1 cellular context compared by ENCODE assay signal in the genomic region with DNA sequence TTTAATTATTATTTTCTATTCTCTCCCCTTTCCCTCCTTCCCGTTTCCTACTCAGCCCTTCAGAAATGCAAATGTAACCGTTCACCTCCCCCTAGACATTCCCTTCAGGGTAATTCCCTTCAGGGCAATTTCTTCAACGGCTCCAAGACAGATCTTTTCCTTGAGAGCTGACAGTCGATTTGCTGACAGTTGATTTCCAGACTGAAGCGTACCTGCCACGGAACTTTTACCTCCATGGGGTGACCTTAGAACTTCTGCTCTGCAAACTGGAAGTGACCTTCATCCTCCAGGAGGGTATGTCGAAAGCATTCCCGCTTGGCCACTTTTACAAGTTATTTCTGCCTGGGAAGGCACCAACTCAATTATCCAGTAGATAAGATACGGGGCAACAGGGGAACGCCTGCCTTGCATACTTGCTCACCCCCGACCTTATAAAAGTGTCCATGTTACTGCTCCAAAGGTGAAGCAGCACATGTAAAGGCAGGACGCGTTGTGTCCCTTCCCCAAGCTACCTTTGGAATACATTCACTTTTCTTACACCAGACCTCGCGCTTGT.
TF ChIP-seq lines count a peak whose summit lies in the region.

No MANE protein-coding gene starts in this region.

TF ChIP-seq in HepG2, 621 proteins besides CTCF, POLR2A, EP300 and RAD21 (continued from another document and continues in another):
- TF ChIP-seq, protein P1, sequence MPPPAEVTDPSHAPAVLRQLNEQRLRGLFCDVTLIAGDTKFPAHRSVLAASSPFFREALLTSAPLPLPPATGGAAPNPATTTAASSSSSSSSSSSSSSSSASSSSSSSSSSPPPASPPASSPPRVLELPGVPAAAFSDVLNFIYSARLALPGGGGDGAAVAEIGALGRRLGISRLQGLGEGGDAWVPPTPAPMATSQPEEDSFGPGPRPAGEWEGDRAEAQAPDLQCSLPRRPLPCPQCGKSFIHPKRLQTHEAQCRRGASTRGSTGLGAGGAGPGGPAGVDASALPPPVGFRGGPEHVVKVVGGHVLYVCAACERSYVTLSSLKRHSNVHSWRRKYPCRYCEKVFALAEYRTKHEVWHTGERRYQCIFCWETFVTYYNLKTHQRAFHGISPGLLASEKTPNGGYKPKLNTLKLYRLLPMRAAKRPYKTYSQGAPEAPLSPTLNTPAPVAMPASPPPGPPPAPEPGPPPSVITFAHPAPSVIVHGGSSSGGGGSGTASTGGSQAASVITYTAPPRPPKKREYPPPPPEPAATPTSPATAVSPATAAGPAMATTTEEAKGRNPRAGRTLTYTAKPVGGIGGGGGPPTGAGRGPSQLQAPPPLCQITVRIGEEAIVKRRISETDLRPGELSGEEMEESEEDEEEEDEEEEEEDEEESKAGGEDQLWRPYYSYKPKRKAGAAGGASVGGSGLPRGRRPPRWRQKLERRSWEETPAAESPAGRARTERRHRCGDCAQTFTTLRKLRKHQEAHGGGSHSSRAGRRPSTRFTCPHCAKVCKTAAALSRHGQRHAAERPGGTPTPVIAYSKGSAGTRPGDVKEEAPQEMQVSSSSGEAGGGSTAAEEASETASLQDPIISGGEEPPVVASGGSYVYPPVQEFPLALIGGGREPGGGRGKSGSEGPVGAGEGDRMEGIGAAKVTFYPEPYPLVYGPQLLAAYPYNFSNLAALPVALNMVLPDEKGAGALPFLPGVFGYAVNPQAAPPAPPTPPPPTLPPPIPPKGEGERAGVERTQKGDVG (CRISPR knock-in tag; IDR thresholded peaks at IDR 0.05; ENCODE audit: borderline replicate concordance), result no peak
- TF ChIP-seq FIP1L1 (IDR thresholded peaks at IDR 0.05; ENCODE audit: borderline replicate concordance, insufficient read depth, low read depth, low read length) (no peak), RFX3 (CRISPR knock-in tag; IDR thresholded peaks at IDR 0.05) (no peak), ZIK1 (CRISPR knock-in tag; IDR thresholded peaks at IDR 0.05; ENCODE audit: borderline replicate concordance, low read depth) (0 out of 2 replicates have a peak, but pooled peaks have one; percentile 42), ZMYM3 (CRISPR knock-in tag; IDR thresholded peaks at IDR 0.05) (peak; percentile 48; the same call in 1 of the 2 replicates), ZNF577 (CRISPR knock-in tag; IDR thresholded peaks at IDR 0.05; ENCODE audit: borderline replicate concordance, low read depth) (no peak), BCL6 (CRISPR knock-in tag; IDR thresholded peaks at IDR 0.05) (peak; percentile 77), YEATS4 (CRISPR knock-in tag; IDR thresholded peaks at IDR 0.05; ENCODE audit: borderline replicate concordance) (no peak), RBAK (CRISPR knock-in tag; IDR thresholded peaks at IDR 0.05) (0 out of 2 replicates have a peak, but pooled peaks have one; percentile 44), PAF1 (CRISPR knock-in tag; IDR thresholded peaks at IDR 0.05) (no peak), NCOA2 (CRISPR knock-in tag; IDR thresholded peaks at IDR 0.05) (peak; percentile 46; the same call in 1 of the 2 replicates), ZC3H13 (CRISPR knock-in tag; IDR thresholded peaks at IDR 0.05) (no peak), ZNF260 (CRISPR knock-in tag; IDR thresholded peaks at IDR 0.05; ENCODE audit: borderline replicate concordance, low read depth) (no peak), MATR3 (CRISPR knock-in tag; IDR thresholded peaks at IDR 0.05) (no peak), ZNF563 (CRISPR knock-in tag; IDR thresholded peaks at IDR 0.05) (no peak), AGO1 (IDR thresholded peaks at IDR 0.05; ENCODE audit: low read depth, low read length, poor library complexity, severe bottlenecking) (no peak), ZBTB7A (CRISPR knock-in tag; IDR thresholded peaks at IDR 0.05) (no peak), ESRRA (CRISPR knock-in tag; IDR thresholded peaks at IDR 0.05; ENCODE audit: low read depth) (peak; percentile 98), U2AF2 (IDR thresholded peaks at IDR 0.05; ENCODE audit: low read depth, low read length) (no peak), RBM39 (IDR thresholded peaks at IDR 0.05; ENCODE audit: low read depth, low read length, poor library complexity, severe bottlenecking) (no peak), SIX4 (CRISPR knock-in tag; IDR thresholded peaks at IDR 0.05) (no peak), ZNF614 (CRISPR knock-in tag; IDR thresholded peaks at IDR 0.05; ENCODE audit: borderline replicate concordance) (0 out of 2 replicates have a peak, but pooled peaks have one; percentile 26), MIXL1 (CRISPR knock-in tag; IDR thresholded peaks at IDR 0.05) (peak; percentile 77), ATF7-NPFF (CRISPR knock-in tag; IDR thresholded peaks at IDR 0.05; ENCODE audit: low read depth) (no peak), HES4 (CRISPR knock-in tag; IDR thresholded peaks at IDR 0.05; ENCODE audit: borderline replicate concordance) (no peak), YY1 (IDR thresholded peaks at IDR 0.05; ENCODE audit: insufficient read depth, insufficient replicate concordance, low read depth, low read length) (no peak), TBP (CRISPR knock-in tag; IDR thresholded peaks at IDR 0.05) (no peak), TP53 (CRISPR knock-in tag; conservative IDR thresholded peaks at IDR 0.05) (no peak)
- TF ChIP-seq, protein P2, sequence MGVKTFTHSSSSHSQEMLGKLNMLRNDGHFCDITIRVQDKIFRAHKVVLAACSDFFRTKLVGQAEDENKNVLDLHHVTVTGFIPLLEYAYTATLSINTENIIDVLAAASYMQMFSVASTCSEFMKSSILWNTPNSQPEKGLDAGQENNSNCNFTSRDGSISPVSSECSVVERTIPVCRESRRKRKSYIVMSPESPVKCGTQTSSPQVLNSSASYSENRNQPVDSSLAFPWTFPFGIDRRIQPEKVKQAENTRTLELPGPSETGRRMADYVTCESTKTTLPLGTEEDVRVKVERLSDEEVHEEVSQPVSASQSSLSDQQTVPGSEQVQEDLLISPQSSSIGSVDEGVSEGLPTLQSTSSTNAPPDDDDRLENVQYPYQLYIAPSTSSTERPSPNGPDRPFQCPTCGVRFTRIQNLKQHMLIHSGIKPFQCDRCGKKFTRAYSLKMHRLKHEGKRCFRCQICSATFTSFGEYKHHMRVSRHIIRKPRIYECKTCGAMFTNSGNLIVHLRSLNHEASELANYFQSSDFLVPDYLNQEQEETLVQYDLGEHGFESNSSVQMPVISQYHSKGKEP (CRISPR knock-in tag; IDR thresholded peaks at IDR 0.05), result no peak
- TF ChIP-seq, protein P3, sequence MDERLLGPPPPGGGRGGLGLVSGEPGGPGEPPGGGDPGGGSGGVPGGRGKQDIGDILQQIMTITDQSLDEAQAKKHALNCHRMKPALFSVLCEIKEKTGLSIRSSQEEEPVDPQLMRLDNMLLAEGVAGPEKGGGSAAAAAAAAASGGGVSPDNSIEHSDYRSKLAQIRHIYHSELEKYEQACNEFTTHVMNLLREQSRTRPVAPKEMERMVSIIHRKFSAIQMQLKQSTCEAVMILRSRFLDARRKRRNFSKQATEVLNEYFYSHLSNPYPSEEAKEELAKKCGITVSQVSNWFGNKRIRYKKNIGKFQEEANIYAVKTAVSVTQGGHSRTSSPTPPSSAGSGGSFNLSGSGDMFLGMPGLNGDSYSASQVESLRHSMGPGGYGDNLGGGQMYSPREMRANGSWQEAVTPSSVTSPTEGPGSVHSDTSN (CRISPR knock-in tag; IDR thresholded peaks at IDR 0.05), result no peak
- TF ChIP-seq, protein P4, sequence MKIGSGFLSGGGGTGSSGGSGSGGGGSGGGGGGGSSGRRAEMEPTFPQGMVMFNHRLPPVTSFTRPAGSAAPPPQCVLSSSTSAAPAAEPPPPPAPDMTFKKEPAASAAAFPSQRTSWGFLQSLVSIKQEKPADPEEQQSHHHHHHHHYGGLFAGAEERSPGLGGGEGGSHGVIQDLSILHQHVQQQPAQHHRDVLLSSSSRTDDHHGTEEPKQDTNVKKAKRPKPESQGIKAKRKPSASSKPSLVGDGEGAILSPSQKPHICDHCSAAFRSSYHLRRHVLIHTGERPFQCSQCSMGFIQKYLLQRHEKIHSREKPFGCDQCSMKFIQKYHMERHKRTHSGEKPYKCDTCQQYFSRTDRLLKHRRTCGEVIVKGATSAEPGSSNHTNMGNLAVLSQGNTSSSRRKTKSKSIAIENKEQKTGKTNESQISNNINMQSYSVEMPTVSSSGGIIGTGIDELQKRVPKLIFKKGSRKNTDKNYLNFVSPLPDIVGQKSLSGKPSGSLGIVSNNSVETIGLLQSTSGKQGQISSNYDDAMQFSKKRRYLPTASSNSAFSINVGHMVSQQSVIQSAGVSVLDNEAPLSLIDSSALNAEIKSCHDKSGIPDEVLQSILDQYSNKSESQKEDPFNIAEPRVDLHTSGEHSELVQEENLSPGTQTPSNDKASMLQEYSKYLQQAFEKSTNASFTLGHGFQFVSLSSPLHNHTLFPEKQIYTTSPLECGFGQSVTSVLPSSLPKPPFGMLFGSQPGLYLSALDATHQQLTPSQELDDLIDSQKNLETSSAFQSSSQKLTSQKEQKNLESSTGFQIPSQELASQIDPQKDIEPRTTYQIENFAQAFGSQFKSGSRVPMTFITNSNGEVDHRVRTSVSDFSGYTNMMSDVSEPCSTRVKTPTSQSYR (CRISPR knock-in tag; IDR thresholded peaks at IDR 0.05; ENCODE audit: borderline replicate concordance), result peak; percentile 9; the same call in 1 of the 2 replicates
- TF ChIP-seq, protein P5, sequence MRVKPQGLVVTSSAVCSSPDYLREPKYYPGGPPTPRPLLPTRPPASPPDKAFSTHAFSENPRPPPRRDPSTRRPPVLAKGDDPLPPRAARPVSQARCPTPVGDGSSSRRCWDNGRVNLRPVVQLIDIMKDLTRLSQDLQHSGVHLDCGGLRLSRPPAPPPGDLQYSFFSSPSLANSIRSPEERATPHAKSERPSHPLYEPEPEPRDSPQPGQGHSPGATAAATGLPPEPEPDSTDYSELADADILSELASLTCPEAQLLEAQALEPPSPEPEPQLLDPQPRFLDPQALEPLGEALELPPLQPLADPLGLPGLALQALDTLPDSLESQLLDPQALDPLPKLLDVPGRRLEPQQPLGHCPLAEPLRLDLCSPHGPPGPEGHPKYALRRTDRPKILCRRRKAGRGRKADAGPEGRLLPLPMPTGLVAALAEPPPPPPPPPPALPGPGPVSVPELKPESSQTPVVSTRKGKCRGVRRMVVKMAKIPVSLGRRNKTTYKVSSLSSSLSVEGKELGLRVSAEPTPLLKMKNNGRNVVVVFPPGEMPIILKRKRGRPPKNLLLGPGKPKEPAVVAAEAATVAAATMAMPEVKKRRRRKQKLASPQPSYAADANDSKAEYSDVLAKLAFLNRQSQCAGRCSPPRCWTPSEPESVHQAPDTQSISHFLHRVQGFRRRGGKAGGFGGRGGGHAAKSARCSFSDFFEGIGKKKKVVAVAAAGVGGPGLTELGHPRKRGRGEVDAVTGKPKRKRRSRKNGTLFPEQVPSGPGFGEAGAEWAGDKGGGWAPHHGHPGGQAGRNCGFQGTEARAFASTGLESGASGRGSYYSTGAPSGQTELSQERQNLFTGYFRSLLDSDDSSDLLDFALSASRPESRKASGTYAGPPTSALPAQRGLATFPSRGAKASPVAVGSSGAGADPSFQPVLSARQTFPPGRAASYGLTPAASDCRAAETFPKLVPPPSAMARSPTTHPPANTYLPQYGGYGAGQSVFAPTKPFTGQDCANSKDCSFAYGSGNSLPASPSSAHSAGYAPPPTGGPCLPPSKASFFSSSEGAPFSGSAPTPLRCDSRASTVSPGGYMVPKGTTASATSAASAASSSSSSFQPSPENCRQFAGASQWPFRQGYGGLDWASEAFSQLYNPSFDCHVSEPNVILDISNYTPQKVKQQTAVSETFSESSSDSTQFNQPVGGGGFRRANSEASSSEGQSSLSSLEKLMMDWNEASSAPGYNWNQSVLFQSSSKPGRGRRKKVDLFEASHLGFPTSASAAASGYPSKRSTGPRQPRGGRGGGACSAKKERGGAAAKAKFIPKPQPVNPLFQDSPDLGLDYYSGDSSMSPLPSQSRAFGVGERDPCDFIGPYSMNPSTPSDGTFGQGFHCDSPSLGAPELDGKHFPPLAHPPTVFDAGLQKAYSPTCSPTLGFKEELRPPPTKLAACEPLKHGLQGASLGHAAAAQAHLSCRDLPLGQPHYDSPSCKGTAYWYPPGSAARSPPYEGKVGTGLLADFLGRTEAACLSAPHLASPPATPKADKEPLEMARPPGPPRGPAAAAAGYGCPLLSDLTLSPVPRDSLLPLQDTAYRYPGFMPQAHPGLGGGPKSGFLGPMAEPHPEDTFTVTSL (CRISPR knock-in tag; IDR thresholded peaks at IDR 0.05; ENCODE audit: borderline replicate concordance), result no peak; the same call in 1 of the 2 replicates
- TF ChIP-seq, protein P6, sequence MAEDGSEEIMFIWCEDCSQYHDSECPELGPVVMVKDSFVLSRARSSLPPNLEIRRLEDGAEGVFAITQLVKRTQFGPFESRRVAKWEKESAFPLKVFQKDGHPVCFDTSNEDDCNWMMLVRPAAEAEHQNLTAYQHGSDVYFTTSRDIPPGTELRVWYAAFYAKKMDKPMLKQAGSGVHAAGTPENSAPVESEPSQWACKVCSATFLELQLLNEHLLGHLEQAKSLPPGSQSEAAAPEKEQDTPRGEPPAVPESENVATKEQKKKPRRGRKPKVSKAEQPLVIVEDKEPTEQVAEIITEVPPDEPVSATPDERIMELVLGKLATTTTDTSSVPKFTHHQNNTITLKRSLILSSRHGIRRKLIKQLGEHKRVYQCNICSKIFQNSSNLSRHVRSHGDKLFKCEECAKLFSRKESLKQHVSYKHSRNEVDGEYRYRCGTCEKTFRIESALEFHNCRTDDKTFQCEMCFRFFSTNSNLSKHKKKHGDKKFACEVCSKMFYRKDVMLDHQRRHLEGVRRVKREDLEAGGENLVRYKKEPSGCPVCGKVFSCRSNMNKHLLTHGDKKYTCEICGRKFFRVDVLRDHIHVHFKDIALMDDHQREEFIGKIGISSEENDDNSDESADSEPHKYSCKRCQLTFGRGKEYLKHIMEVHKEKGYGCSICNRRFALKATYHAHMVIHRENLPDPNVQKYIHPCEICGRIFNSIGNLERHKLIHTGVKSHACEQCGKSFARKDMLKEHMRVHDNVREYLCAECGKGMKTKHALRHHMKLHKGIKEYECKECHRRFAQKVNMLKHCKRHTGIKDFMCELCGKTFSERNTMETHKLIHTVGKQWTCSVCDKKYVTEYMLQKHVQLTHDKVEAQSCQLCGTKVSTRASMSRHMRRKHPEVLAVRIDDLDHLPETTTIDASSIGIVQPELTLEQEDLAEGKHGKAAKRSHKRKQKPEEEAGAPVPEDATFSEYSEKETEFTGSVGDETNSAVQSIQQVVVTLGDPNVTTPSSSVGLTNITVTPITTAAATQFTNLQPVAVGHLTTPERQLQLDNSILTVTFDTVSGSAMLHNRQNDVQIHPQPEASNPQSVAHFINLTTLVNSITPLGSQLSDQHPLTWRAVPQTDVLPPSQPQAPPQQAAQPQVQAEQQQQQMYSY (CRISPR knock-in tag; IDR thresholded peaks at IDR 0.05), result no peak
- TF ChIP-seq, protein P7, sequence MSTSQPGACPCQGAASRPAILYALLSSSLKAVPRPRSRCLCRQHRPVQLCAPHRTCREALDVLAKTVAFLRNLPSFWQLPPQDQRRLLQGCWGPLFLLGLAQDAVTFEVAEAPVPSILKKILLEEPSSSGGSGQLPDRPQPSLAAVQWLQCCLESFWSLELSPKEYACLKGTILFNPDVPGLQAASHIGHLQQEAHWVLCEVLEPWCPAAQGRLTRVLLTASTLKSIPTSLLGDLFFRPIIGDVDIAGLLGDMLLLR (CRISPR knock-in tag; IDR thresholded peaks at IDR 0.05), result no peak
- TF ChIP-seq, protein P8, sequence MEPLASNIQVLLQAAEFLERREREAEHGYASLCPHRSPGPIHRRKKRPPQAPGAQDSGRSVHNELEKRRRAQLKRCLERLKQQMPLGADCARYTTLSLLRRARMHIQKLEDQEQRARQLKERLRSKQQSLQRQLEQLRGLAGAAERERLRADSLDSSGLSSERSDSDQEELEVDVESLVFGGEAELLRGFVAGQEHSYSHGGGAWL (CRISPR knock-in tag; IDR thresholded peaks at IDR 0.05), result no peak
- TF ChIP-seq, protein P9, sequence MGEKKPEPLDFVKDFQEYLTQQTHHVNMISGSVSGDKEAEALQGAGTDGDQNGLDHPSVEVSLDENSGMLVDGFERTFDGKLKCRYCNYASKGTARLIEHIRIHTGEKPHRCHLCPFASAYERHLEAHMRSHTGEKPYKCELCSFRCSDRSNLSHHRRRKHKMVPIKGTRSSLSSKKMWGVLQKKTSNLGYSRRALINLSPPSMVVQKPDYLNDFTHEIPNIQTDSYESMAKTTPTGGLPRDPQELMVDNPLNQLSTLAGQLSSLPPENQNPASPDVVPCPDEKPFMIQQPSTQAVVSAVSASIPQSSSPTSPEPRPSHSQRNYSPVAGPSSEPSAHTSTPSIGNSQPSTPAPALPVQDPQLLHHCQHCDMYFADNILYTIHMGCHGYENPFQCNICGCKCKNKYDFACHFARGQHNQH (CRISPR knock-in tag; IDR thresholded peaks at IDR 0.05), result peak; percentile 77; the same call in 1 of the 2 replicates
